8 cellular contexts compared by ENCODE assay signal in the genomic region with DNA sequence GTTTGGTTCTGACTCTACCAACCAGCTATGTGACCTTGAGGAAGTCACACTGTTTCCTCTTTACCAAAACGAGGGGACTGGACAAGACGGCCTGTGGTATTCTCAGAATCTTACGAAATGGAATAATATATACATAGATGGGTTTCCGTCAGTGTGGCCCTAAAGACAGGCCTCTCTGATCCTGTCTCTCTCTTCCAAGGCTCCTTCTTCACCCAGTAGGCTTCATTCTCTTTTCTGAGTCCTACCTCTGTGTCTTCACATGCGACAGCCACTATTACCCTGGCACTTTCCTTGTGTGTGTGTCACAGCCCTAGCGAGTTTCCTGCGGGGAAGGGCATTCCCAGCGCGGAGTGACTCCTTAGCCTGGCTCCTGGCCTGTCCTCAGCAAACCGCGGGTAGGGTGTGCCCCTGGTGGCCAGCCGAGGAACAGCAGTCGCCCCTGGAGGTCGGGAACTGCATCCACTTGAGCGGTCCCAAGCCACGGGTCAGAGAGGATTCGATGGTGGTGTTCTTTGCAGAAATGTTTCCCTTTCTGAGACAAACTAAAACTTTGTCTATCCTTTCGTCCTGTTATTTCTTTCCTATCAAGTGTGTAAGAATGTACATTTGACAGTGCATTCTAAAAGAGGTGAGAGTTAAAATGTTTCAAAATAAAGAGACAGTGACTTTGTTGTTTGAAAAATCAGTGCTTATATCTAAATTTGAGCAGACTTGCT.
A peak's percentile ranks its signal among the peaks of the same experiment; 100 is the strongest.
DNase-seq lines count a peak whose midpoint lies in the region; ATAC-seq and TF ChIP-seq lines count a peak whose summit lies in the region.

No MANE protein-coding gene starts in this region.

- H3K27me3 Mint-ChIP-seq in glutamatergic neuron (ENCODE audit: unreplicated experiment) = peaks cover 5% of the 10 kb centered on the region
- no peaks in the 10 kb centered on the region for H3K27me3 Mint-ChIP-seq in osteocyte (ENCODE audit: unreplicated experiment)

- no peaks in the 10 kb centered on the region for H3K27me3 ChIP-seq in tibial artery

- no peak overlapping the region for H3K4me3 Mint-ChIP-seq in glutamatergic neuron (ENCODE audit: unreplicated experiment)
- H3K4me3 Mint-ChIP-seq in osteocyte (ENCODE audit: unreplicated experiment) = no peak overlapping the region

- H3K36me3 Mint-ChIP-seq in glutamatergic neuron (ENCODE audit: unreplicated experiment) (peaks cover 6% of the 10 kb centered on the region), osteocyte (ENCODE audit: unreplicated experiment) (peaks cover 13% of the 10 kb centered on the region)

- H3K27ac Mint-ChIP-seq in glutamatergic neuron (ENCODE audit: unreplicated experiment) = no peak overlapping the region
- H3K27ac Mint-ChIP-seq in osteocyte (ENCODE audit: unreplicated experiment) = peak overlapping the region; percentile 87

- H3K4me1 Mint-ChIP-seq in glutamatergic neuron (ENCODE audit: low read depth, unreplicated experiment) (peaks cover 8% of the 10 kb centered on the region), osteocyte (ENCODE audit: unreplicated experiment) (peaks cover 41% of the 10 kb centered on the region)

- no peak overlapping the region for H3K4me3 ChIP-seq in tibial artery

- peak; percentile 98 for TF ChIP-seq CTCF in GM12873 (IDR thresholded peaks at IDR 0.05; ENCODE audit: insufficient read depth, low read depth, low read length, missing control alignments)
- TF ChIP-seq CTCF in glutamatergic neuron (IDR thresholded peaks at IDR 0.05; ENCODE audit: partially characterized antibody, unreplicated experiment) = peak; percentile 100
- peak; percentile 95 for TF ChIP-seq CTCF in osteocyte (IDR thresholded peaks at IDR 0.05)
- TF ChIP-seq CTCF in tibial artery (IDR thresholded peaks at IDR 0.05) = peak; percentile 96 to 98

- intact Hi-C loops in tibial artery (cut with DNase I; ENCODE audit: low total_unique reads) = no loop called here

- DNase-seq in RKO (ENCODE audit: low spot score) (peak; percentile 81), glutamatergic neuron (peak; percentile 96), osteocyte (ENCODE audit: extremely low spot score, unreplicated experiment) (peak; percentile 93), tibial artery (peak; percentile 77 to 90)
- peak in 3 of 4 experiments; percentile 13 to 23 (median 21) for DNase-seq in activated naive CD4-positive, alpha-beta T cell (lab: John Stamatoyannopoulos, UW)

- H3K36me3 ChIP-seq in tibial artery = no peaks in the 10 kb centered on the region

- ATAC-seq in HG02884 (IDR thresholded peaks at IDR 0.05; ENCODE audit: unreplicated experiment) (peak; percentile 69), HG03039 (IDR thresholded peaks at IDR 0.05; ENCODE audit: unreplicated experiment) (no peak)

- peak overlapping the region in 1 of 2 donors; percentile 6 for H3K27ac ChIP-seq in tibial artery

- peaks cover 0 to 26% (median 0%) of the 10 kb centered on the region in 4 donors for H3K4me1 ChIP-seq in tibial artery

- H3K9me3 Mint-ChIP-seq in glutamatergic neuron (ENCODE audit: unreplicated experiment) (no peaks in the 10 kb centered on the region), osteocyte (ENCODE audit: unreplicated experiment) (no peaks in the 10 kb centered on the region)

- H3K9me3 ChIP-seq in tibial artery = no peaks in the 10 kb centered on the region

Comparison
In these comparisons a context has a peak if more than half of its experiments do, and no peak if none do; other contexts are left out.
1. DNase-seq: peak in every context shown above with its lines; median percentile 96 in glutamatergic neuron; 93 in osteocyte; 84 in tibial artery; 81 in RKO; 21 in activated naive CD4-positive, alpha-beta T cell.